Comparison of ENCODE assay signal across 20 cellular contexts in genomic region chr1:32907435-32907834, GRCh38. TPM values are rescaled to one million over a fixed set of nuclear protein-coding genes. Genes with fewer than 3 reads are reported as not detected.
DNase-seq lines count a peak whose midpoint lies in the region; ATAC-seq, FAIRE-seq and TF ChIP-seq lines count a peak whose summit lies in the region.
"Had no signal": no experiment of that assay in that cellular context is flagged by ENCODE, and none has a peak within 500 bp of the region (broad histone marks: within the 10 kb centered on the region; RNA-seq: fewer than 3 reads in every experiment).

No MANE protein-coding gene starts in this region.

- no peak for TF ChIP-seq EP300 in A549 (IDR thresholded peaks at IDR 0.05)

- H3K9me3 Mint-ChIP-seq in GM23338 = no peaks in the 10 kb centered on the region
- H3K9me3 Mint-ChIP-seq in astrocyte (ENCODE audit: unreplicated experiment) = no peaks in the 10 kb centered on the region
- H3K9me3 Mint-ChIP-seq: activated T-helper 2 cell treated with anti-CD3 and anti-CD28 coated beads, Interferon-gamma antibody, Interleukin-2, Interleukin-4, amounts not matched to agents 10 μg/mL and 5 μg/mL and 100 μg/mL, durations not matched to agents 14 hours and 24 hours and 36 hours; dendritic cell treated with granulocyte-macrophage colony-stimulating factor and Interleukin-4, amounts not matched to agents 40 ng/mL and 50 ng/mL, for 4 days had no signal

- no peak for ATAC-seq in A549
- ATAC-seq in GM23338 = no peak
- no peak for ATAC-seq in HG03045 (IDR thresholded peaks at IDR 0.05; ENCODE audit: unreplicated experiment)
- ATAC-seq: activated CD8-positive, alpha-beta T cell treated with anti-CD3 and anti-CD28 coated beads, Interleukin-2, amount 10 ng/mL, durations not matched to agents 7 days and 5 days had no signal

- POLR2A ChIA-PET in A549 (lab: Yijun Ruan, JAX) = no interaction called here

- H3K79me2 ChIP-seq in GM23338 (replicated peaks; ENCODE audit: insufficient read depth) = no peaks in the 10 kb centered on the region
- no peaks in the 10 kb centered on the region for H3K79me2 ChIP-seq in astrocyte (ENCODE audit: insufficient read depth, low read length)

- H3K4me1 ChIP-seq in A549 = peaks cover 19% of the 10 kb centered on the region
- peaks cover 5% of the 10 kb centered on the region; the same call in 1 of the 2 replicates for H3K4me1 ChIP-seq in GM23338 (ENCODE audit: insufficient read depth)
- no peaks in the 10 kb centered on the region for H3K4me1 ChIP-seq in astrocyte (ENCODE audit: insufficient read depth, low read length)
- H3K4me1 ChIP-seq: adrenal gland, left ventricle myocardium inferior, uterus had no signal

- H3K9me3 ChIP-seq in A549 (no peaks in the 10 kb centered on the region), astrocyte (ENCODE audit: insufficient read depth, low read depth, low read length) (no peaks in the 10 kb centered on the region)
- H3K9me3 ChIP-seq: adrenal gland, esophagus squamous epithelium, left ventricle myocardium inferior, uterus had no signal

- TF ChIP-seq CTCF in A549 (IDR thresholded peaks at IDR 0.05) = no peak
- TF ChIP-seq CTCF in GM23338 (conservative IDR thresholded peaks at IDR 0.05; ENCODE audit: low read depth in 2 of 2) = no peak
- TF ChIP-seq CTCF in astrocyte (IDR thresholded peaks at IDR 0.05; ENCODE audit: insufficient read depth, low read depth, low read length) = no peak

- no peaks in the 10 kb centered on the region for H3K36me3 Mint-ChIP-seq in GM23338 (ENCODE audit: low read depth)
- no peaks in the 10 kb centered on the region for H3K36me3 Mint-ChIP-seq in astrocyte (ENCODE audit: low read depth, unreplicated experiment)

- H3K4me3 Mint-ChIP-seq in GM23338 (no peak overlapping the region), astrocyte (ENCODE audit: unreplicated experiment) (no peak overlapping the region)
- H3K4me3 Mint-ChIP-seq: activated CD8-positive, alpha-beta T cell treated with anti-CD3 and anti-CD28 coated beads, Interleukin-2, amount 10 ng/mL, durations not matched to agents 7 days and 5 days; B cell; dendritic cell treated with granulocyte-macrophage colony-stimulating factor and Interleukin-4, amounts not matched to agents 40 ng/mL and 50 ng/mL, for 4 days had no signal

- H3K27me3 ChIP-seq in GM23338 (ENCODE audit: insufficient read depth) (peaks cover 12% of the 10 kb centered on the region), astrocyte (ENCODE audit: insufficient read depth, low read length) (no peaks in the 10 kb centered on the region)
- H3K27me3 ChIP-seq: adrenal gland, uterus had no signal

- H3K27me3 Mint-ChIP-seq in GM23338 (ENCODE audit: insufficient read depth, low read depth, poor library complexity) (peaks cover 8% of the 10 kb centered on the region), astrocyte (ENCODE audit: low read depth, unreplicated experiment) (peaks cover 13% of the 10 kb centered on the region)

- no peak for FAIRE-seq in A549 (lab: Jason Lieb, UNC)
- FAIRE-seq in astrocyte (lab: Jason Lieb, UNC) = no peak
- FAIRE-seq: RCC 7860 had no signal

- peak overlapping the region; percentile 81; the same call in 1 of the 2 replicates for H2AFZ ChIP-seq in GM23338
- H2AFZ ChIP-seq in astrocyte (ENCODE audit: low read depth, low read length) = no peak overlapping the region

- H3K4me1 Mint-ChIP-seq in GM23338 (no peaks in the 10 kb centered on the region), astrocyte (ENCODE audit: low read depth, unreplicated experiment) (no peaks in the 10 kb centered on the region)
- H3K4me1 Mint-ChIP-seq: B cell had no signal

- no peaks in the 10 kb centered on the region for H4K20me1 ChIP-seq in GM23338 (replicated peaks; ENCODE audit: insufficient read depth)
- no peaks in the 10 kb centered on the region for H4K20me1 ChIP-seq in astrocyte (ENCODE audit: insufficient read depth, low read length)

- H3K27ac ChIP-seq in A549 = no peak overlapping the region
- H3K27ac ChIP-seq in GM23338 (ENCODE audit: low read depth) = no peak overlapping the region
- no peak overlapping the region for H3K27ac ChIP-seq in astrocyte (ENCODE audit: low read depth, low read length)
- H3K27ac ChIP-seq: adrenal gland, esophagus squamous epithelium, left ventricle myocardium inferior, uterus, WERI-Rb-1 had no signal

- no peak overlapping the region for H3K27ac Mint-ChIP-seq in GM23338
- H3K27ac Mint-ChIP-seq in astrocyte (ENCODE audit: unreplicated experiment) = no peak overlapping the region
- H3K27ac Mint-ChIP-seq: activated CD8-positive, alpha-beta T cell treated with anti-CD3 and anti-CD28 coated beads, Interleukin-2, amount 10 ng/mL, durations not matched to agents 7 days and 5 days; activated T-helper 2 cell treated with anti-CD3 and anti-CD28 coated beads, Interferon-gamma antibody, Interleukin-2, Interleukin-4, amounts not matched to agents 10 μg/mL and 5 μg/mL and 100 μg/mL, durations not matched to agents 14 hours and 24 hours and 36 hours; B cell; dendritic cell treated with granulocyte-macrophage colony-stimulating factor and Interleukin-4, amounts not matched to agents 40 ng/mL and 50 ng/mL, for 4 days had no signal

- no peak for TF ChIP-seq RAD21 in A549 (conservative IDR thresholded peaks at IDR 0.05 in 1 of 2, IDR thresholded peaks at IDR 0.05 in 1 of 2)

- TF ChIP-seq POLR2A in A549 (IDR thresholded peaks at IDR 0.05; ENCODE audit: low read length) = no peak

- H3K4me2 ChIP-seq in A549 (0 out of 3 replicates have a peak overlapping the region, but pooled peaks have one; percentile 30), GM23338 (no peak overlapping the region), astrocyte (ENCODE audit: low read length) (peak overlapping the region; percentile 18)

- no peaks in the 10 kb centered on the region for H3K9me2 ChIP-seq in GM23338 (ENCODE audit: insufficient read depth)

- no peak overlapping the region for H3K9ac ChIP-seq in astrocyte (ENCODE audit: low read length)

- 36% methylated on average over 4 of the region's 4 CpGs for WGBS in A549 (ENCODE audit: missing lambda C conversion rate)

- H3K4me3 ChIP-seq in A549 (no peak overlapping the region), GM23338 (no peak overlapping the region), astrocyte (ENCODE audit: insufficient read depth, low read depth, low read length) (no peak overlapping the region)
- H3K4me3 ChIP-seq: adrenal gland, esophagus squamous epithelium, left ventricle myocardium inferior, uterus had no signal

- H3K36me3 ChIP-seq in GM23338 (ENCODE audit: insufficient read depth) = no peaks in the 10 kb centered on the region
- no peaks in the 10 kb centered on the region for H3K36me3 ChIP-seq in astrocyte (ENCODE audit: insufficient read depth, low read length)
- H3K36me3 ChIP-seq: adrenal gland, esophagus squamous epithelium, left ventricle myocardium inferior, uterus, WERI-Rb-1 had no signal

- H3F3A ChIP-seq in GM23338 (replicated peaks; ENCODE audit: low read depth) = no peaks in the 10 kb centered on the region

- CTCF ChIA-PET in A549 (lab: Yijun Ruan, JAX) = interaction anchor here (0.5 to 3.7 kb wide), 4 partner anchors 14 to 148 kb away, joined by 3 to 15 read pairs (median 4); no protein-coding TSS in a partner anchor

- DNase-seq in A549 (ENCODE audit: low read depth in 1 of 2, low spot score in 1 of 2) (no peak), GM23338 (ENCODE audit: low spot score) (no peak), astrocyte (ENCODE audit: low read depth) (peak; percentile 29), iPS-NIHi7 (ENCODE audit: extremely low spot score) (peak; percentile 19), NCI-H1048 (lab: John Stamatoyannopoulos, UW) (no peak), H4 (ENCODE audit: low spot score) (no peak)
- DNase-seq in activated effector memory CD4-positive, alpha-beta T cell treated with anti-CD3 and anti-CD28 coated beads, Interleukin-2, amount 50 U/mL, for 16 hours = no peak
- DNase-seq: activated CD8-positive, alpha-beta T cell treated with anti-CD3 and anti-CD28 coated beads, Interleukin-2, amount 10 ng/mL, durations not matched to agents 7 days and 5 days; adrenal gland; esophagus squamous epithelium; left ventricle myocardium inferior; NCI-H1694; SW 1271; uterus; WERI-Rb-1 had no signal

RNA-seq across cellular contexts. Expression of gene TMEM54, which starts 6.2 kb away (rescaled TPM):
- polyA plus RNA-seq in A549 (2011; rRNA removed) (22.1 and 32.6 TPM in 2 replicates), A549 (2017; fragmentation: RNase III; extraction: RNeasy Plus Mini Kit Qiagen cat#74134 plus additional on column Dnase treatment) (26.4 to 31.8 TPM (median 29.7 TPM) in 3 replicates), GM23338 (2016; fragmentation: Nextera tagmentation; extraction: Ambion mirVana) (8.8 and 11.2 TPM in 2 replicates)
- 86.4 and 112 TPM in 2 replicates for polyA plus RNA-seq in A549 (2012; cell fraction: cytosol; rRNA removed)
- 63.8 and 84.9 TPM in 2 replicates for polyA plus RNA-seq in A549 (2012; cell fraction: nucleus; rRNA removed)
- polyA minus RNA-seq in A549 (2011; rRNA and poly(A)+ RNA removed) = 18.9 and 31.1 TPM in 2 replicates
- total RNA-seq in GM23338 (2014; rRNA removed; shearing (Covaris generic)) = 11.7 and 13.6 TPM in 2 replicates
- total RNA-seq in astrocyte = 8.0 and 9.3 TPM in 2 replicates
- total RNA-seq in H4 (2014; rRNA removed; shearing (Covaris generic)) = 81.8 and 118 TPM in 2 replicates
- total RNA-seq: activated CD8-positive, alpha-beta T cell treated with anti-CD3 and anti-CD28 coated beads, Interleukin-2, amount 10 ng/mL, durations not matched to agents 7 days and 5 days; B cell had no signal

RNA-seq across cellular contexts. Expression of gene HPCA, which starts 21.1 kb away (rescaled TPM):
- 0.08 and 0.34 TPM in 2 replicates for polyA plus RNA-seq in A549 (2011; rRNA removed)
- 0.08 and 0.13 TPM in 2 replicates for polyA plus RNA-seq in A549 (2012; cell fraction: cytosol; rRNA removed)
- 0.13 and 0.20 TPM in 2 replicates for polyA plus RNA-seq in A549 (2012; cell fraction: nucleus; rRNA removed)
- polyA plus RNA-seq in A549 (2017; fragmentation: RNase III; extraction: RNeasy Plus Mini Kit Qiagen cat#74134 plus additional on column Dnase treatment) = 0.21 to 0.65 TPM (median 0.30 TPM) in 3 replicates
- polyA minus RNA-seq in A549 (2011; rRNA and poly(A)+ RNA removed) = not detected in 2 replicates
- 0.35 and 0.62 TPM in 2 replicates for total RNA-seq in GM23338 (2014; rRNA removed; shearing (Covaris generic))
- polyA plus RNA-seq in GM23338 (2016; fragmentation: Nextera tagmentation; extraction: Ambion mirVana) = 0.82 and 1.4 TPM in 2 replicates
- total RNA-seq in astrocyte = not detected in 2 replicates
- total RNA-seq in H4 (2014; rRNA removed; shearing (Covaris generic)) = not detected in 2 replicates
- total RNA-seq: activated CD8-positive, alpha-beta T cell treated with anti-CD3 and anti-CD28 coated beads, Interleukin-2, amount 10 ng/mL, durations not matched to agents 7 days and 5 days; B cell; esophagus squamous epithelium; left ventricle myocardium inferior had no signal

RNA-seq across cellular contexts. Expression of gene FNDC5, which starts 36.7 kb away (rescaled TPM):
- 0.26 and 0.78 TPM in 2 replicates for polyA plus RNA-seq in A549 (2011; rRNA removed)
- polyA plus RNA-seq in A549 (2012; cell fraction: cytosol; rRNA removed) = 0.28 and 0.53 TPM in 2 replicates
- 0.39 and 0.71 TPM in 2 replicates for polyA plus RNA-seq in A549 (2012; cell fraction: nucleus; rRNA removed)
- polyA plus RNA-seq in A549 (2017; fragmentation: RNase III; extraction: RNeasy Plus Mini Kit Qiagen cat#74134 plus additional on column Dnase treatment) = 0.35 to 0.99 TPM (median 0.98 TPM) in 3 replicates
- polyA minus RNA-seq in A549 (2011; rRNA and poly(A)+ RNA removed) = 0.97 TPM in 1 of 2 replicates, not detected in the other
- total RNA-seq in GM23338 (2014; rRNA removed; shearing (Covaris generic)) = 1.7 and 2.0 TPM in 2 replicates
- 0.28 and 1.0 TPM in 2 replicates for polyA plus RNA-seq in GM23338 (2016; fragmentation: Nextera tagmentation; extraction: Ambion mirVana)
- total RNA-seq in astrocyte = 0.39 and 0.96 TPM in 2 replicates
- total RNA-seq in H4 (2014; rRNA removed; shearing (Covaris generic)) = 0.12 and 0.15 TPM in 2 replicates
- total RNA-seq: activated CD8-positive, alpha-beta T cell treated with anti-CD3 and anti-CD28 coated beads, Interleukin-2, amount 10 ng/mL, durations not matched to agents 7 days and 5 days; activated T-helper 2 cell treated with anti-CD3 and anti-CD28 coated beads, Interferon-gamma antibody, Interleukin-2, Interleukin-4, amounts not matched to agents 10 μg/mL and 5 μg/mL and 100 μg/mL, durations not matched to agents 14 hours and 24 hours and 36 hours had no signal

RNA-seq across cellular contexts. Expression of gene RNF19B, which starts 57.2 kb away (rescaled TPM):
- polyA plus RNA-seq in A549 (2011; rRNA removed) (21.7 and 22.6 TPM in 2 replicates), A549 (2017; fragmentation: RNase III; extraction: RNeasy Plus Mini Kit Qiagen cat#74134 plus additional on column Dnase treatment) (9.8 to 10.0 TPM (median 9.9 TPM) in 3 replicates), GM23338 (2016; fragmentation: Nextera tagmentation; extraction: Ambion mirVana) (2.6 and 2.9 TPM in 2 replicates)
- 14.8 and 16.8 TPM in 2 replicates for polyA plus RNA-seq in A549 (2012; cell fraction: cytosol; rRNA removed)
- 9.5 and 10.9 TPM in 2 replicates for polyA plus RNA-seq in A549 (2012; cell fraction: nucleus; rRNA removed)
- 25.3 and 32.3 TPM in 2 replicates for polyA minus RNA-seq in A549 (2011; rRNA and poly(A)+ RNA removed)
- total RNA-seq in GM23338 (2014; rRNA removed; shearing (Covaris generic)) = 10.6 and 11.9 TPM in 2 replicates
- 25.8 and 29.7 TPM in 2 replicates for total RNA-seq in astrocyte
- total RNA-seq in H4 (2014; rRNA removed; shearing (Covaris generic)) = 7.5 and 9.7 TPM in 2 replicates

Comparison
In these comparisons a context has a peak if more than half of its experiments do, and no peak if none do; other contexts are left out.
1. DNase-seq: peak in astrocyte (single experiment) and iPS-NIHi7 (single experiment); none in A549 (0 of 2), GM23338 (single experiment), activated effector memory CD4-positive, alpha-beta T cell treated with anti-CD3 and anti-CD28 coated beads, Interleukin-2, amount 50 U/mL, for 16 hours (single experiment), NCI-H1048 (single experiment) and H4 (single experiment).